Comparison of ENCODE assay signal across 13 cellular contexts in the genomic region with DNA sequence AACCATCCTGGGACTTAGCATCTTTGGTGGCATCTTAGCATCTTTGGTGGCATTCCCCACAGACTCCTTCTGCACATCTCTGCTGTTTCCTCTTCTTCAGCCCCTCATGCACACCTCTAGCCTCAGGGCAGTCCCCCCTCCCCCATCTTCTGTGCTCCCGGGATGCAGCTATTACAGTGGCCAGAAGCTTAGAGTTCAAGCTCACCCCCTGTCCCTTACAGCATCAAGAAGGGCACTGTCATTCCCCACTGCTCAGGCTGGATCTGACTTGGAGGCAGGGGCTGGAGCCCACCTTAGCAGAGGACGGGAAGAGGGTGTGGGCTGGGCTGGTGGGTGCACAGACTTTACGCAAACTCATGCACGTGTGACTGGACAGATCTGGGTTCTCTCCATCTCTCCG. TPM values are rescaled to one million over a fixed set of nuclear protein-coding genes. Genes with fewer than 3 reads are reported as not detected.
DNase-seq lines count a peak whose midpoint lies in the region; ATAC-seq, FAIRE-seq and TF ChIP-seq lines count a peak whose summit lies in the region.
"Had no signal": no experiment of that assay in that cellular context is flagged by ENCODE, and none has a peak within 500 bp of the region (broad histone marks: within the 10 kb centered on the region; RNA-seq: fewer than 3 reads in every experiment).

No MANE protein-coding gene starts in this region.

- TF ChIP-seq CTCF in RWPE2 (IDR thresholded peaks at IDR 0.05; ENCODE audit: poor library complexity, severe bottlenecking) (no peak), heart left ventricle (IDR thresholded peaks at IDR 0.05) (no peak), ascending aorta (IDR thresholded peaks at IDR 0.05) (no peak)

- intact Hi-C loops in heart left ventricle (cut with DNase I) (loop anchor here in 2 of 10 donors (1.0 to 5.0 kb wide), 2 partner anchors 46 to 51 kb away; no protein-coding TSS in a partner anchor), ascending aorta (cut with DNase I) (no loop called here)

- H3K4me1 ChIP-seq in BLaER1 (peaks cover 20% of the 10 kb centered on the region), RWPE2 (ENCODE audit: insufficient read depth, poor library complexity, severe bottlenecking) (peaks cover 14% of the 10 kb centered on the region), heart left ventricle (peaks cover 0 to 34% (median 10%) of the 10 kb centered on the region in 12 donors), ascending aorta (peaks cover 0 to 8% of the 10 kb centered on the region in 2 donors)

- H3K27me3 ChIP-seq in BLaER1 = peaks cover 56% of the 10 kb centered on the region
- no peaks in the 10 kb centered on the region for H3K27me3 ChIP-seq in RWPE2 (ENCODE audit: insufficient read depth, poor library complexity, severe bottlenecking)
- H3K27me3 ChIP-seq in heart left ventricle = peaks cover 0 to 40% (median 22%) of the 10 kb centered on the region in 9 donors
- peaks cover 11% of the 10 kb centered on the region for H3K27me3 ChIP-seq in ascending aorta

- H3K4me3 ChIP-seq in BLaER1 (no peak overlapping the region), RWPE2 (ENCODE audit: severe bottlenecking) (peak overlapping the region; percentile 44), heart left ventricle (peak overlapping the region; percentile 27 to 72 (median 48)), ascending aorta (no peak overlapping the region)

- H3K4me2 ChIP-seq in BLaER1 = peak overlapping the region; percentile 6; the same call in 1 of the 2 replicates

- H3K36me3 ChIP-seq in BLaER1 = no peaks in the 10 kb centered on the region
- peaks cover 24% of the 10 kb centered on the region for H3K36me3 ChIP-seq in RWPE2 (ENCODE audit: low read depth)
- H3K36me3 ChIP-seq in heart left ventricle = peaks cover 0 to 9% (median 0%) of the 10 kb centered on the region in 9 donors
- H3K36me3 ChIP-seq in ascending aorta = no peaks in the 10 kb centered on the region

- H3K27ac Mint-ChIP-seq in naive thymus-derived CD8-positive, alpha-beta T cell = peak overlapping the region in 1 of 10 donors; percentile 24
- H3K27ac Mint-ChIP-seq: T-helper 1 cell treated with Interleukin-12 subunit alpha and Interleukin-12 subunit beta and Interleukin-4 antibody, amounts not matched to agents 30 μg/mL and 1 μg/mL, for 36 hours had no signal

- H3K36me3 Mint-ChIP-seq in naive thymus-derived CD8-positive, alpha-beta T cell = no peaks in the 10 kb centered on the region

- no peak overlapping the region for H3K9ac ChIP-seq in BLaER1

- no peak for DNase-seq in RWPE2 (ENCODE audit: low spot score)
- no peak for DNase-seq in heart left ventricle
- DNase-seq in naive thymus-derived CD8-positive, alpha-beta T cell = no peak
- no peak for DNase-seq in RCC 7860 (ENCODE audit: low spot score)
- DNase-seq in ascending aorta (ENCODE audit: low spot score in 2 of 2) = no peak
- DNase-seq in cortex of kidney (lab: John Stamatoyannopoulos, UW) = no peak
- DNase-seq: AML-193 had no signal

- H4K20me1 ChIP-seq in BLaER1 = peaks cover 16% of the 10 kb centered on the region

- 10 to 21% (median 17%) methylated on average over 4 to 5 of the region's 5 CpGs for WGBS in heart left ventricle, 4 donors

- peaks cover 35 to 70% (median 54%) of the 10 kb centered on the region in 5 donors for H3K27me3 Mint-ChIP-seq in naive thymus-derived CD8-positive, alpha-beta T cell

- POLR2A ChIA-PET in naive thymus-derived CD8-positive, alpha-beta T cell (lab: Charles Lee) = no interaction called here

- no peak overlapping the region for H3K27ac ChIP-seq in BLaER1
- peak overlapping the region; percentile 82 for H3K27ac ChIP-seq in RWPE2 (ENCODE audit: poor library complexity, severe bottlenecking)
- H3K27ac ChIP-seq in heart left ventricle = peak overlapping the region; percentile 46 to 94 (median 76)
- H3K27ac ChIP-seq in ascending aorta = no peak overlapping the region

- H3K9me3 ChIP-seq in BLaER1 (no peaks in the 10 kb centered on the region), RWPE2 (ENCODE audit: severe bottlenecking) (no peaks in the 10 kb centered on the region), heart left ventricle (no peaks in the 10 kb centered on the region), ascending aorta (no peaks in the 10 kb centered on the region)

- no peak for FAIRE-seq in RCC 7860 (lab: Jason Lieb, UNC)
- FAIRE-seq: G401.6, islet of Langerhans had no signal

- H3K4me3 Mint-ChIP-seq in naive thymus-derived CD8-positive, alpha-beta T cell = peak overlapping the region in 7 of 10 donors; percentile 20 to 73 (median 65)
- H3K4me3 Mint-ChIP-seq: T-helper 1 cell treated with Interleukin-12 subunit alpha and Interleukin-12 subunit beta and Interleukin-4 antibody, amounts not matched to agents 30 μg/mL and 1 μg/mL, for 36 hours had no signal

- peaks cover 11 to 29% (median 22%) of the 10 kb centered on the region in 4 donors for H3K4me1 Mint-ChIP-seq in naive thymus-derived CD8-positive, alpha-beta T cell

- no peak for TF ChIP-seq POLR2A in heart left ventricle (IDR thresholded peaks at IDR 0.05)

- no peaks in the 10 kb centered on the region for H3K9me3 Mint-ChIP-seq in naive thymus-derived CD8-positive, alpha-beta T cell
- H3K9me3 Mint-ChIP-seq: T-helper 1 cell treated with Interleukin-12 subunit alpha and Interleukin-12 subunit beta and Interleukin-4 antibody, amounts not matched to agents 30 μg/mL and 1 μg/mL, for 36 hours had no signal

- ATAC-seq in RWPE2 (ENCODE audit: low read depth) (no peak), heart left ventricle (peak; percentile 7 to 30 (median 14)), HG02973 (IDR thresholded peaks at IDR 0.05; ENCODE audit: unreplicated experiment) (no peak)
- peak; percentile 20 to 27 for ATAC-seq in naive thymus-derived CD8-positive, alpha-beta T cell

RNA-seq across cellular contexts. Expression of a gene that starts 0.7 kb away (rescaled TPM):
- 10 to 100 TPM in 6 of 9 donors, 1 to 10 TPM in 3; 8.9 to 29.5 (median 12.6) TPM for total RNA-seq in heart left ventricle
- polyA plus RNA-seq in heart left ventricle = 10 to 100 TPM in 1 of 2 donors, 1 to 10 TPM in 1; 9.0 to 22.1 TPM
- not detected for total RNA-seq in naive thymus-derived CD8-positive, alpha-beta T cell
- not detected for polyA plus RNA-seq in naive thymus-derived CD8-positive, alpha-beta T cell
- total RNA-seq in ascending aorta = 0.85 TPM
- total RNA-seq: posterior vena cava had no signal

RNA-seq across cellular contexts. Expression of a gene that starts 13.8 kb away (rescaled TPM):
- 10 to 100 TPM; 21.6 to 83.0 (median 67.1) TPM for total RNA-seq in heart left ventricle
- 10 to 100 TPM; 13.8 to 52.3 TPM for polyA plus RNA-seq in heart left ventricle
- 10 to 100 TPM; 33.2 to 39.8 TPM for total RNA-seq in naive thymus-derived CD8-positive, alpha-beta T cell
- polyA plus RNA-seq in naive thymus-derived CD8-positive, alpha-beta T cell = 1 to 10 TPM; 6.9 to 8.9 (median 7.5) TPM
- 463 TPM for total RNA-seq in ascending aorta

RNA-seq across cellular contexts. Expression of a gene that starts 24.9 kb away (rescaled TPM):
- 1 to 10 TPM in 2 of 9 donors, under 1 TPM in 6, not detected in 1; 0.42 to 2.4 (median 0.83) TPM for total RNA-seq in heart left ventricle
- polyA plus RNA-seq in heart left ventricle = under 1 TPM; 0.29 to 0.46 TPM
- 1 to 10 TPM; 1.3 to 2.6 TPM for total RNA-seq in naive thymus-derived CD8-positive, alpha-beta T cell
- 1 to 10 TPM in 1 of 3 donors, under 1 TPM in 1, not detected in 1; 0.80 to 1.3 TPM for polyA plus RNA-seq in naive thymus-derived CD8-positive, alpha-beta T cell
- total RNA-seq in ascending aorta = 7.9 TPM

RNA-seq across cellular contexts. Expression of a gene that starts 27.3 kb away (rescaled TPM):
- under 1 TPM in 8 of 9 donors, not detected in 1; 0.02 to 0.48 (median 0.14) TPM for total RNA-seq in heart left ventricle
- polyA plus RNA-seq in heart left ventricle = under 1 TPM; 0.04 to 0.11 TPM
- total RNA-seq in naive thymus-derived CD8-positive, alpha-beta T cell = under 1 TPM in 1 of 2 experiments, not detected in 1; 0.05 TPM
- not detected for polyA plus RNA-seq in naive thymus-derived CD8-positive, alpha-beta T cell
- 1.2 TPM for total RNA-seq in ascending aorta

RNA-seq across cellular contexts. Expression of a gene that starts 54.5 kb away (rescaled TPM):
- 10 to 100 TPM; 30.9 to 50.0 (median 42.8) TPM for total RNA-seq in heart left ventricle
- 10 to 100 TPM; 36.2 to 43.7 TPM for polyA plus RNA-seq in heart left ventricle
- 10 to 100 TPM; 88.2 to 90.6 TPM for total RNA-seq in naive thymus-derived CD8-positive, alpha-beta T cell
- polyA plus RNA-seq in naive thymus-derived CD8-positive, alpha-beta T cell = 10 to 100 TPM; 61.3 to 78.8 (median 64.2) TPM
- total RNA-seq in ascending aorta = 36.7 TPM

Comparison
In these comparisons a context has a peak if more than half of its experiments do, and no peak if none do; other contexts are left out.
1. H3K27ac ChIP-seq: peak in RWPE2 (single experiment) and heart left ventricle (12 of 12); none in BLaER1 (single experiment) and ascending aorta (0 of 2).
2. H3K4me3 ChIP-seq: peak in RWPE2 (single experiment) and heart left ventricle (12 of 12); none in BLaER1 (single experiment) and ascending aorta (0 of 2).
3. ATAC-seq: peak in heart left ventricle (4 of 4) and naive thymus-derived CD8-positive, alpha-beta T cell (2 of 2); none in RWPE2 (single experiment) and HG02973 (single experiment).